ENCODE assay signal across 8 cellular contexts in genomic region chr19:35869327-35870123, GRCh38. TPM values are rescaled to one million over a fixed set of nuclear protein-coding genes. Genes with fewer than 3 reads are reported as not detected.
DNase-seq lines count a peak whose midpoint lies in the region; ATAC-seq and TF ChIP-seq lines count a peak whose summit lies in the region.

No MANE protein-coding gene starts in this region.

- DNase-seq in H9, result peak; percentile 97
- peak; percentile 94 for DNase-seq in NCI-H2171 (lab: John Stamatoyannopoulos, UW)
- DNase-seq in MCF 10A (ENCODE audit: unreplicated experiment), result no peak
- DNase-seq in iPS-NIHi7 (ENCODE audit: extremely low spot score), result peak; percentile 85
- peak; percentile 93 for DNase-seq in stimulated activated CD4-positive, alpha-beta T cell treated with anti-CD3 and anti-CD28 coated beads, Interleukin-15, amount 100 ng/mL, for 24 hours

- H3K27me3 Mint-ChIP-seq in H9 (ENCODE audit: low read depth) (peaks cover 38% of the 10 kb centered on the region), MCF 10A (ENCODE audit: insufficient read depth, unreplicated experiment) (peaks cover 34% of the 10 kb centered on the region)

- peaks cover 0 to 8% (median 6%) of the 10 kb centered on the region in 3 experiments; a peak in 5 of 7 replicates for H3K36me3 Mint-ChIP-seq in H9 (ENCODE audit: insufficient read depth in 1 of 3, low read depth in 3 of 3)
- H3K36me3 Mint-ChIP-seq in MCF 10A (ENCODE audit: insufficient read depth, unreplicated experiment), result no peaks in the 10 kb centered on the region

- H3K9ac ChIP-seq in BLaER1 (no peak overlapping the region), H9 (ENCODE audit: extremely low read depth, insufficient read length, low read length) (no peak overlapping the region)

- H3K4me1 Mint-ChIP-seq in H9 (peaks cover 14 to 35% of the 10 kb centered on the region in 2 experiments), MCF 10A (ENCODE audit: insufficient read depth, unreplicated experiment) (peaks cover 6% of the 10 kb centered on the region)

- H2BK20ac ChIP-seq in H9 (ENCODE audit: low read depth, low read length, poor library complexity, severe bottlenecking), result no peak overlapping the region

- H3K27ac ChIP-seq in BLaER1, result no peak overlapping the region
- H3K27ac ChIP-seq in H9 (ENCODE audit: insufficient read length, low read depth, low read length), result no peak overlapping the region
- peak overlapping the region; percentile 52 for H3K27ac ChIP-seq in VCaP

- ATAC-seq in HG03442 (IDR thresholded peaks at IDR 0.05; ENCODE audit: unreplicated experiment), result no peak

- H3K4me1 ChIP-seq in BLaER1 (peaks cover 14% of the 10 kb centered on the region), H9 (ENCODE audit: insufficient read depth, low read length) (peaks cover 8% of the 10 kb centered on the region; the same call in 1 of the 2 replicates)

- no peaks in the 10 kb centered on the region for H3K79me1 ChIP-seq in H9 (ENCODE audit: insufficient read depth, low read depth, low read length, poor library complexity, severe bottlenecking)

- H3K14ac ChIP-seq in H9 (ENCODE audit: insufficient read depth, low read length), result no peak overlapping the region

- H3K4me2 ChIP-seq in BLaER1 (peak overlapping the region; percentile 86), H9 (ENCODE audit: insufficient read depth, insufficient read length, low read length) (peak overlapping the region; percentile 76)

- H3K23me2 ChIP-seq in H9 (ENCODE audit: insufficient read length, low read depth, low read length, poor library complexity, severe bottlenecking), result peaks cover 14% of the 10 kb centered on the region

- no peak overlapping the region for H3K18ac ChIP-seq in H9 (ENCODE audit: insufficient read length, low read depth, low read length)

- peaks cover 9% of the 10 kb centered on the region; the same call in 1 of the 2 replicates for H4K20me1 ChIP-seq in BLaER1
- H4K20me1 ChIP-seq in H9 (ENCODE audit: control insufficient read depth, insufficient read depth, insufficient read length), result no peaks in the 10 kb centered on the region

- H4K8ac ChIP-seq in H9 (replicated peaks; ENCODE audit: insufficient read length, low read depth, low read length), result no peak overlapping the region

- H4K91ac ChIP-seq in H9 (ENCODE audit: insufficient read length, low read depth, low read length), result no peak overlapping the region

- H3K4me3 ChIP-seq in BLaER1, result peak overlapping the region; percentile 63

- no peak overlapping the region for H2BK12ac ChIP-seq in H9 (ENCODE audit: insufficient read length, low read depth, low read length)

- H2BK15ac ChIP-seq in H9 (ENCODE audit: low read depth, low read length), result no peak overlapping the region

- peak overlapping the region; percentile 66 to 88 for H3K4me3 Mint-ChIP-seq in H9
- peak overlapping the region; percentile 55 for H3K4me3 Mint-ChIP-seq in MCF 10A (ENCODE audit: unreplicated experiment)

- TF ChIP-seq CTCF in H9 (conservative IDR thresholded peaks at IDR 0.05) (no peak), VCaP (conservative IDR thresholded peaks at IDR 0.05) (no peak), MCF 10A (IDR thresholded peaks at IDR 0.05; ENCODE audit: unreplicated experiment) (no peak)

- no CpG with 5 or more reads among the region's 51 CpGs for WGBS in H9 (ENCODE audit: extremely low coverage, insufficient read length, low lambda C conversion rate)

- H3K27ac Mint-ChIP-seq in H9, result peak overlapping the region; percentile 82 to 98 (median 91); a peak in 6 of 7 replicates
- no peak overlapping the region for H3K27ac Mint-ChIP-seq in MCF 10A (ENCODE audit: low read depth, unreplicated experiment)

- H3K79me2 ChIP-seq in H9 (ENCODE audit: insufficient read depth, low read length), result no peaks in the 10 kb centered on the region

- no peak overlapping the region for H3T11ph ChIP-seq in H9 (ENCODE audit: low read length)

- peak overlapping the region; percentile 91 for H2AFZ ChIP-seq in H9 (ENCODE audit: low read length)

- no peak overlapping the region for H3K23ac ChIP-seq in H9 (ENCODE audit: insufficient read length, low read depth, low read length)

- no peak overlapping the region for H3K56ac ChIP-seq in H9 (ENCODE audit: insufficient read length, low read depth, low read length)

- H2AK5ac ChIP-seq in H9 (ENCODE audit: insufficient read length, low read length), result no peak overlapping the region

- no peak overlapping the region for H2BK120ac ChIP-seq in H9 (ENCODE audit: low read depth, low read length, poor library complexity, severe bottlenecking)

- H3K27me3 ChIP-seq in BLaER1, result peaks cover 52% of the 10 kb centered on the region
- H3K27me3 ChIP-seq in H9 (ENCODE audit: insufficient read depth, low read length), result peaks cover 5% of the 10 kb centered on the region; the same call in 1 of the 2 replicates

- H3K36me3 ChIP-seq in BLaER1, result no peaks in the 10 kb centered on the region

- intact Hi-C loops in MCF 10A (cut with micrococcal nuclease), result no loop called here

- H2BK5ac ChIP-seq in H9 (ENCODE audit: insufficient read length, low read length), result no peak overlapping the region

- CTCF ChIA-PET in MCF 10A (lab: Yijun Ruan, JAX), result no interaction called here

- H3K9me3 ChIP-seq in BLaER1, result no peaks in the 10 kb centered on the region
- H3K9me3 ChIP-seq in H9 (ENCODE audit: control insufficient read depth, low read depth, low read length), result no peaks in the 10 kb centered on the region

- no TSS peak for BruUV-seq in MCF 10A (replicated peaks; lab: Mats Ljungman, UMichigan)

- H3K9me3 Mint-ChIP-seq in H9 (no peaks in the 10 kb centered on the region; a peak in 1 of 5 replicates), MCF 10A (ENCODE audit: unreplicated experiment) (no peaks in the 10 kb centered on the region)

- H4K5ac ChIP-seq in H9 (ENCODE audit: insufficient read length, low read depth, low read length), result no peak overlapping the region

- POLR2A ChIA-PET in MCF 10A (lab: Yijun Ruan, JAX), result interaction anchor here (1.3 to 1.7 kb wide), 2 partner anchors 10 kb away, joined by 3 to 6 read pairs; no protein-coding TSS in a partner anchor

- no peak overlapping the region for H3K4ac ChIP-seq in H9 (ENCODE audit: low read depth, low read length)

RNA-seq across cellular contexts. Expression of gene APLP1, which starts 1.2 kb away (rescaled TPM):
- 29.9 and 36.9 TPM in 2 replicates for total RNA-seq in H9 (2021)
- total RNA-seq in MCF 10A (2022), result 1.3 and 2.4 TPM in 2 replicates

RNA-seq across cellular contexts. Expression of gene KIRREL2, which starts 12.8 kb away (rescaled TPM):
- 3.1 and 3.6 TPM in 2 replicates for total RNA-seq in H9 (2021)
- not detected in 2 replicates for total RNA-seq in MCF 10A (2022)

RNA-seq across cellular contexts. Expression of gene NPHS1, which starts 17.2 kb away (rescaled TPM):
- total RNA-seq in H9 (2021), result 0.83 and 1.1 TPM in 2 replicates
- total RNA-seq in MCF 10A (2022), result not detected in 2 replicates

RNA-seq across cellular contexts. Expression of gene NFKBID, which starts 30.8 kb away (rescaled TPM):
- total RNA-seq in H9 (2021), result 18.4 and 18.8 TPM in 2 replicates
- 6.4 and 8.4 TPM in 2 replicates for total RNA-seq in MCF 10A (2022)

RNA-seq across cellular contexts. Expression of gene HCST, which starts 32.8 kb away (rescaled TPM):
- total RNA-seq in H9 (2021) (0.68 and 1.8 TPM in 2 replicates), MCF 10A (2022) (not detected in 2 replicates)
